Comparison of ENCODE assay signal across 23 cellular contexts in the genomic region with DNA sequence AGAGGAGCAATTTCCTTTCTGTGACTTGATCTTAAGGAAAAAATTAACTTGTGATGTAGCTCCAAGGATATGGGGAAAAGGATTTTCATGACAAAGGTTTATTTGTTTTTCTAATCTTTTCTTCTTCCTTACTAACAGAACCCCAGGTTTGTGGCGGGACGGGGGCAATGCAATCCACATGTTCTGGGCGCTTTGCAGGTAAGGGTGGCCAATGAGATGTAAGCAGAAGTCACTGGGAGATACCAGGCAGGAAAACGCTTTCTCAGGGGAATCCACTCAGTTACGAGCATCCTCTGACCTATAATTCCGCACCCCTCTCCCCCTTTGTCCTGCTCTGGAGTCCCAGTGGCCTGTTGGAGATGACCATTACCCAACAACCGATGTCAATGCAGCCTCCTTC.
"Had no signal": no experiment of that assay in that cellular context is flagged by ENCODE, and none has a peak within 500 bp of the region (broad histone marks: within the 10 kb centered on the region; RNA-seq: fewer than 3 reads in every experiment).

No MANE protein-coding gene starts in this region.

- H3K27ac Mint-ChIP-seq: activated CD4-positive, alpha-beta memory T cell treated with anti-CD3 and anti-CD28 coated beads for 36 hours; activated CD4-positive, alpha-beta T cell treated with anti-CD3 and anti-CD28 coated beads, Interleukin-2, amount 10 ng/mL, durations not matched to agents 7 days and 5 days; activated naive CD4-positive, alpha-beta T cell treated with anti-CD3 and anti-CD28 coated beads, Interleukin-2, amount 10 ng/mL, durations not matched to agents 7 days and 5 days; activated naive CD8-positive, alpha-beta T cell treated with anti-CD3 and anti-CD28 coated beads for 36 hours; activated T-cell treated with anti-CD3 and anti-CD28 coated beads, Interleukin-2, amount 50 U/mL, for 72 hours; activated T-helper 2 cell treated with anti-CD3 and anti-CD28 coated beads, Interferon-gamma antibody, Interleukin-2, Interleukin-4, amounts not matched to agents 10 μg/mL and 5 μg/mL and 100 μg/mL, durations not matched to agents 14 hours and 24 hours and 36 hours; T-helper 1 cell treated with Interleukin-12 subunit alpha and Interleukin-12 subunit beta and Interleukin-4 antibody, amounts not matched to agents 30 μg/mL and 1 μg/mL, for 36 hours had no signal

- H3K4me3 ChIP-seq: cardiac muscle cell had no signal

- H3K27me3 ChIP-seq: brain microvascular endothelial cell, cardiac muscle cell had no signal

- H3K4me3 Mint-ChIP-seq: activated CD4-positive, alpha-beta memory T cell treated with anti-CD3 and anti-CD28 coated beads for 36 hours; activated CD4-positive, alpha-beta T cell treated with anti-CD3 and anti-CD28 coated beads, Interleukin-2, amount 10 ng/mL, durations not matched to agents 7 days and 5 days; activated naive CD4-positive, alpha-beta T cell treated with anti-CD3 and anti-CD28 coated beads, Interleukin-2, amount 10 ng/mL, durations not matched to agents 7 days and 5 days; activated naive CD8-positive, alpha-beta T cell treated with anti-CD3 and anti-CD28 coated beads for 36 hours; activated T-cell treated with anti-CD3 and anti-CD28 coated beads, Interleukin-2, amount 50 U/mL, for 72 hours; T-helper 1 cell treated with Interleukin-12 subunit alpha and Interleukin-12 subunit beta and Interleukin-4 antibody, amounts not matched to agents 30 μg/mL and 1 μg/mL, for 36 hours had no signal

- H3K36me3 ChIP-seq: brain microvascular endothelial cell, cardiac muscle cell had no signal

- H3K27ac ChIP-seq: brain microvascular endothelial cell, cardiac muscle cell, RWPE1 had no signal

- DNase-seq: activated CD4-positive, alpha-beta memory T cell treated with anti-CD3 and anti-CD28 coated beads for 36 hours; activated CD4-positive, alpha-beta T cell treated with anti-CD3 and anti-CD28 coated beads, Interleukin-2, amount 10 ng/mL, durations not matched to agents 7 days and 5 days; activated CD4-positive, CD25-positive, alpha-beta regulatory T cell treated with anti-CD3 and anti-CD28 coated beads, Interleukin-2, amount 50 U/mL, for 72 hours; activated CD8-positive, alpha-beta memory T cell treated with anti-CD3 and anti-CD28 coated beads, Interleukin-2, amount 50 U/mL, for 4 hours; activated gamma-delta T cell treated with Interleukin-2 at 50 U/mL for 16 hours; activated naive CD4-positive, alpha-beta T cell treated with anti-CD3 and anti-CD28 coated beads, Interleukin-2, amount 10 ng/mL, durations not matched to agents 7 days and 5 days; activated naive CD8-positive, alpha-beta T cell treated with anti-CD3 and anti-CD28 coated beads for 36 hours; activated T-cell treated with anti-CD3 and anti-CD28 coated beads, Interleukin-2, amount 50 U/mL, for 72 hours; brain microvascular endothelial cell; MV-4-11; NCI-H1092 treated with DMSO at 0.1 percent for 48 hours; NCI-H1436; NCI-H187; NCI-H2081; NCI-H510A treated with DMSO at 0.1 percent for 48 hours; NCI-H69; NK-92 treated with Interleukin-12 subunit alpha and Interleukin-12 subunit beta, amount 100 ng/mL, for 24 hours; OCI-M1; Right ventricle myocardium superior had no signal

- H3K27me3 Mint-ChIP-seq: activated CD4-positive, alpha-beta memory T cell treated with anti-CD3 and anti-CD28 coated beads for 36 hours; activated CD4-positive, alpha-beta T cell treated with anti-CD3 and anti-CD28 coated beads, Interleukin-2, amount 10 ng/mL, durations not matched to agents 7 days and 5 days; activated naive CD4-positive, alpha-beta T cell treated with anti-CD3 and anti-CD28 coated beads, Interleukin-2, amount 10 ng/mL, durations not matched to agents 7 days and 5 days; activated naive CD8-positive, alpha-beta T cell treated with anti-CD3 and anti-CD28 coated beads for 36 hours had no signal
